ENCODE assay signal across 8 cellular contexts in genomic region chr6:31862344-31863235, GRCh38. TPM values are rescaled to one million over a fixed set of nuclear protein-coding genes. Genes with fewer than 3 reads are reported as not detected.
A peak's percentile ranks its signal among the peaks of the same experiment; 100 is the strongest.
DNase-seq lines count a peak whose midpoint lies in the region; ATAC-seq and TF ChIP-seq lines count a peak whose summit lies in the region.

NEU1 (minus strand) TSS chr6:31862821; CDS start chr6:31862776, 45 bp downstream.

- H3K27me3 ChIP-seq in WERI-Rb-1 (ENCODE audit: insufficient read depth, low read depth, severe bottlenecking), result no peaks in the 10 kb centered on the region
- no peaks in the 10 kb centered on the region for H3K27me3 ChIP-seq in mammary epithelial cell (ENCODE audit: insufficient read depth, low read length)
- H3K27me3 ChIP-seq in skeletal muscle tissue (ENCODE audit: control insufficient read depth in 3 of 3, insufficient read depth in 3 of 3, low read length in 3 of 3), result no peaks in the 10 kb centered on the region

- H2AFZ ChIP-seq in mammary epithelial cell (ENCODE audit: low read depth, low read length), result peak within 1 kb of the TSS; percentile 91

- H3K27ac ChIP-seq in WERI-Rb-1 (peak within 1 kb of the TSS; percentile 95), mammary epithelial cell (ENCODE audit: insufficient read depth, low read depth, low read length) (peak within 1 kb of the TSS; percentile 50), skeletal muscle tissue (ENCODE audit: low read depth, low read length) (peak within 1 kb of the TSS; percentile 93)

- WGBS in mammary epithelial cell (ENCODE audit: low coverage, missing lambda C conversion rate), result 3% methylated on average over 50 of the region's 64 CpGs

- H3K4me3 ChIP-seq in WERI-Rb-1 (ENCODE audit: low read depth, low read length) (peak within 1 kb of the TSS; percentile 89), mammary epithelial cell (replicated peaks in 1 of 3; ENCODE audit: insufficient read depth in 1 of 3, low read depth in 2 of 3, low read length in 3 of 3) (peak within 1 kb of the TSS; percentile 76 to 94 (median 86)), iPS-18c (ENCODE audit: insufficient read depth, low read depth, low read length) (peak within 1 kb of the TSS; percentile 82), skeletal muscle tissue (ENCODE audit: low read length in 3 of 3) (peak within 1 kb of the TSS; percentile 92 to 98 (median 98))

- dilution Hi-C loops in mammary epithelial cell (cut with HindIII; ENCODE audit: low sequenced_read_pairs), result no loop called here

- H3K36me3 ChIP-seq in WERI-Rb-1 (peaks cover 27% of the 10 kb centered on the region), mammary epithelial cell (ENCODE audit: insufficient read depth, low read length) (peaks cover 6% of the 10 kb centered on the region), skeletal muscle tissue (ENCODE audit: control insufficient read depth in 3 of 3, insufficient read depth in 3 of 3, low read length in 3 of 3) (peaks cover 21 to 28% (median 27%) of the 10 kb centered on the region in 3 donors)

- peaks cover 12% of the 10 kb centered on the region for H3K79me2 ChIP-seq in mammary epithelial cell (ENCODE audit: insufficient read depth, low read length)

- H3K9ac ChIP-seq in mammary epithelial cell (ENCODE audit: insufficient read depth, low read length) (peak within 1 kb of the TSS; percentile 74), skeletal muscle tissue (ENCODE audit: low read depth in 1 of 3, low read length in 3 of 3) (peak within 1 kb of the TSS; percentile 93 to 99 (median 94))

- peak; percentile 100 for DNase-seq in ACHN
- peak; percentile 100 for DNase-seq in NCI-H2227 (lab: John Stamatoyannopoulos, UW; ENCODE audit: unreplicated experiment)
- DNase-seq in WERI-Rb-1, result peak; percentile 100
- DNase-seq in mammary epithelial cell, result peak; percentile 100

- H3K9me3 ChIP-seq in WERI-Rb-1 (ENCODE audit: severe bottlenecking) (no peaks in the 10 kb centered on the region), mammary epithelial cell (replicated peaks; ENCODE audit: insufficient read depth, low read length) (no peaks in the 10 kb centered on the region), iPS-18c (ENCODE audit: control insufficient read depth, insufficient read depth, low read length) (no peaks in the 10 kb centered on the region), skeletal muscle tissue (ENCODE audit: control insufficient read depth in 3 of 3, low read length in 3 of 3) (no peaks in the 10 kb centered on the region)

- peaks cover 10% of the 10 kb centered on the region for H3K4me1 ChIP-seq in mammary epithelial cell (ENCODE audit: insufficient read depth, low read length)
- peaks cover 21 to 26% (median 22%) of the 10 kb centered on the region in 3 donors for H3K4me1 ChIP-seq in skeletal muscle tissue (ENCODE audit: control insufficient read depth in 3 of 3, insufficient read depth in 3 of 3, low read length in 3 of 3)

- intact Hi-C loops in mammary epithelial cell (cut with micrococcal nuclease), result loop anchor here (1.0 to 2.0 kb wide), 3 partner anchors 28 to 90 kb away; partner anchors contain the start of gene EHMT2

- in situ Hi-C loops in ACHN (cut with HindIII; ENCODE audit: low pct_ligation_motif_present, low pct_unique_long_range_greater_than_20kb, low sequenced_read_pairs), result no loop called here
- in situ Hi-C loops in mammary epithelial cell (cut with MboI; ENCODE audit: low sequenced_read_pairs in 2 of 2), result no loop called here

- TF ChIP-seq CTCF in WERI-Rb-1 (IDR thresholded peaks at IDR 0.05; ENCODE audit: low read depth, low read length) (no peak), mammary epithelial cell (conservative IDR thresholded peaks at IDR 0.05 in 1 of 2, IDR thresholded peaks at IDR 0.05 in 1 of 2; ENCODE audit: extremely low read depth in 1 of 2, insufficient read depth in 1 of 2, low read depth in 1 of 2, low read length in 2 of 2) (no peak)

- peak within 1 kb of the TSS; percentile 87 for H3K4me2 ChIP-seq in mammary epithelial cell (ENCODE audit: insufficient read depth, low read depth, low read length)

- TSS peak; percentile 53 for BruUV-seq in mammary epithelial cell (replicated peaks; lab: Mats Ljungman, UMichigan)

- CTCF ChIA-PET in mammary epithelial cell (lab: Charles Lee; ENCODE audit: low non-redundant PET), result interaction anchor here (0.5 to 0.7 kb wide), 3 partner anchors 40 to 923 kb away, joined by 3 to 12 read pairs (median 3); partner anchors contain the start of gene ZBTB12

- ATAC-seq in GM18873 (IDR thresholded peaks at IDR 0.05; ENCODE audit: low FRiP score, unreplicated experiment) (peak; percentile 88), HG03139 (IDR thresholded peaks at IDR 0.05; ENCODE audit: unreplicated experiment) (peak; percentile 90)

- H4K20me1 ChIP-seq in mammary epithelial cell (ENCODE audit: insufficient read depth, low read length), result no peaks in the 10 kb centered on the region

RNA-seq across cellular contexts. Expression of gene NEU1, which starts in this region (rescaled TPM):
- total RNA-seq in mammary epithelial cell (10 to 100 TPM; 27.8 to 42.5 TPM), skeletal muscle tissue (23.0 TPM)
- polyA plus RNA-seq in mammary epithelial cell, result 44.5 TPM
- 27.1 TPM for polyA minus RNA-seq in mammary epithelial cell

Comparison
In these comparisons a context has a peak if more than half of its experiments do, and no peak if none do; other contexts are left out.
1. Peak in every context shown above with its lines: DNase-seq, ATAC-seq, H3K4me3 ChIP-seq and H3K27ac ChIP-seq.